Comparison of ENCODE assay signal across 35 cellular contexts in the genomic region with DNA sequence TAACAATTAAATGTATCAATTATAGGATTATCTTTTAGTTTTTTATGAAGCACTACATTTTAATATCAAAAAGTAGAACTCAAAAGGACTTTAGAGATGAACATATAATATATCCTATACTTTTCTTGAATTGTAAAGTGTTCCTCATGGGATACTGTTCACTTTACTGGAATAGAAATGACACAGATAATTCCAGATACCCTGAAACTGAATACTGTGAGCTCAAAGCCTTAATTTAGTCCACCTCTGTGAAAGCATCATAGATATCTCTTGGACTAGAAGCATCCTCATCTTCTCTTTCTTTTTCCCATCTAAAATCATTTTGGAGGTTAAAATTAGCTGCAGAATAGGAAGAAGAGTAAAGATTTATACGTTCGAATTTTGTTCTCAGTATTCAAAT. TPM values are rescaled to one million over a fixed set of nuclear protein-coding genes. Genes with fewer than 3 reads are reported as not detected.
"Had no signal": no experiment of that assay in that cellular context is flagged by ENCODE, and none has a peak within 500 bp of the region (broad histone marks: within the 10 kb centered on the region; RNA-seq: fewer than 3 reads in every experiment).

No MANE protein-coding gene starts in this region.

- DNase-seq: activated B cell treated with CpG ODN at 0.5 μM for 24 hours; activated CD4-positive, alpha-beta memory T cell treated with anti-CD3 and anti-CD28 coated beads for 36 hours; activated CD4-positive, alpha-beta T cell treated with anti-CD3 and anti-CD28 coated beads for 4 hours; activated CD4-positive, alpha-beta T cell treated with anti-CD3 and anti-CD28 coated beads, Interleukin-2, amount 10 ng/mL, durations not matched to agents 24 days and 14 days; activated CD4-positive, alpha-beta T cell treated with anti-CD3 and anti-CD28 coated beads, Interleukin-2, amount 50 U/mL, for 1 hour; activated CD4-positive, alpha-beta T cell treated with anti-CD3 and anti-CD28 coated beads, Interleukin-2, amount 50 U/mL, for 4 hours; activated CD4-positive, CD25-positive, alpha-beta regulatory T cell treated with anti-CD3 and anti-CD28 coated beads, Interleukin-2, amount 50 U/mL, for 72 hours; activated CD8-positive, alpha-beta memory T cell treated with anti-CD3 and anti-CD28 coated beads, Interleukin-2, amount 50 U/mL, for 4 hours; activated CD8-positive, alpha-beta T cell treated with anti-CD3 and anti-CD28 coated beads for 36 hours; activated effector memory CD4-positive, alpha-beta T cell treated with anti-CD3 and anti-CD28 coated beads, Interleukin-2, amount 50 U/mL, for 16 hours; activated gamma-delta T cell treated with Interleukin-2 at 50 U/mL for 16 hours; activated naive CD4-positive, alpha-beta T cell; activated naive CD4-positive, alpha-beta T cell treated with anti-CD3 and anti-CD28 coated beads for 36 hours; activated naive CD4-positive, alpha-beta T cell treated with anti-CD3 and anti-CD28 coated beads, Interleukin-2, amount 50 U/mL, for 16 hours; activated naive CD8-positive, alpha-beta T cell treated with anti-CD3 and anti-CD28 coated beads for 36 hours; activated T-cell treated with anti-CD3 and anti-CD28 coated beads for 4 hours; activated T-cell treated with anti-CD3 and anti-CD28 coated beads, Interleukin-2, amount 50 U/mL, for 1 hour; activated T-cell treated with anti-CD3 and anti-CD28 coated beads, Interleukin-2, amount 50 U/mL, for 4 hours; activated T-cell treated with anti-CD3 and anti-CD28 coated beads, Interleukin-2, amount 50 U/mL, for 72 hours; adrenal gland; amniotic stem cell; caudate nucleus; cerebellar nuclear complex; T-helper 1 cell; T-helper 2 cell; T-helper 9 cell had no signal

- FAIRE-seq: bronchial epithelial cell, TTC549 had no signal

- H3K36me3 ChIP-seq: adrenal gland, ascending aorta had no signal

- H3K27me3 ChIP-seq: adrenal gland, ascending aorta, cardiac muscle cell had no signal

- H3K9me3 ChIP-seq: adrenal gland, ascending aorta had no signal

- H3K4me1 ChIP-seq: adrenal gland, ascending aorta had no signal

- ATAC-seq: activated CD8-positive, alpha-beta T cell treated with anti-CD3 and anti-CD28 coated beads for 36 hours; activated naive CD4-positive, alpha-beta T cell treated with anti-CD3 and anti-CD28 coated beads, Interleukin-2, amount 50 U/mL, for 72 hours; activated T-cell treated with anti-CD3 and anti-CD28 coated beads, Interleukin-2, amount 50 U/mL, for 4 hours; activated T-cell treated with anti-CD3 and anti-CD28 coated beads, Interleukin-2, amount 50 U/mL, for 72 hours; activated T-helper 17 cell treated with anti-CD3 and anti-CD28 coated beads, Interleukin-2, amount 50 U/mL, for 72 hours had no signal

- H3K4me3 ChIP-seq: adrenal gland, ascending aorta, cardiac muscle cell had no signal

- H3K27ac ChIP-seq: adrenal gland, ascending aorta, cardiac muscle cell, VCaP had no signal

RNA-seq across cellular contexts. Expression of gene ADAMTS19, which starts 49.3 kb away (rescaled TPM):
- total RNA-seq: activated B cell treated with CpG ODN at 0.5 μM for 24 hours; activated CD4-positive, alpha-beta memory T cell treated with anti-CD3 and anti-CD28 coated beads for 36 hours; activated CD4-positive, alpha-beta T cell treated with anti-CD3 and anti-CD28 coated beads, Interleukin-2, amount 10 ng/mL, durations not matched to agents 24 days and 14 days; activated CD8-positive, alpha-beta memory T cell treated with anti-CD3 and anti-CD28 coated beads for 36 hours; activated CD8-positive, alpha-beta T cell treated with anti-CD3 and anti-CD28 coated beads for 36 hours; activated naive CD4-positive, alpha-beta T cell treated with anti-CD3 and anti-CD28 coated beads for 36 hours; activated naive CD4-positive, alpha-beta T cell treated with anti-CD3 and anti-CD28 coated beads, Interleukin-2, amount 50 U/mL, for 72 hours; activated naive CD8-positive, alpha-beta T cell treated with anti-CD3 and anti-CD28 coated beads for 36 hours; activated T-cell treated with anti-CD3 and anti-CD28 coated beads, Interleukin-2, amount 50 U/mL, for 72 hours; activated T-helper 1 cell treated with anti-CD3 and anti-CD28 coated beads, Interleukin-12 subunit alpha, Interleukin-12 subunit beta, Interleukin-2, Interleukin-4 antibody, amounts not matched to agents 30 ng/mL and 10 ng/mL and 1 ng/mL, durations not matched to agents 14 hours and 24 hours and 36 hours; activated T-helper 17 cell treated with anti-CD3 and anti-CD28 coated beads, Interleukin-2, amount 50 U/mL, for 72 hours had no signal
